In genomic region chr11:28793282-28793738, GRCh38 we compare ENCODE assay signal across 25 cellular contexts.
"Had no signal": no experiment of that assay in that cellular context is flagged by ENCODE, and none has a peak within 500 bp of the region (broad histone marks: within the 10 kb centered on the region; RNA-seq: fewer than 3 reads in every experiment).

No MANE protein-coding gene starts in this region.

- ATAC-seq: activated T-cell treated with anti-CD3 and anti-CD28 coated beads, Interleukin-2, amount 50 U/mL, for 72 hours; left cardiac atrium; right lobe of liver; stimulated activated effector memory CD8-positive, alpha-beta T cell treated with anti-CD3 and anti-CD28 coated beads, Interleukin-12 subunit alpha, Interleukin-12 subunit beta, amount 100 ng/mL, for 72 hours; stimulated activated naive CD8-positive, alpha-beta T cell treated with anti-CD3 and anti-CD28 coated beads, Interleukin-15, amount 100 ng/mL, for 72 hours had no signal

- H3K27ac Mint-ChIP-seq: activated naive CD4-positive, alpha-beta T cell treated with anti-CD3 and anti-CD28 coated beads for 36 hours; activated naive CD8-positive, alpha-beta T cell treated with anti-CD3 and anti-CD28 coated beads, Interleukin-2, amount 10 ng/mL, durations not matched to agents 7 days and 5 days; activated T-cell treated with anti-CD3 and anti-CD28 coated beads, Interleukin-2, amount 50 U/mL, for 72 hours; memory B cell; nephron; stimulated activated effector memory CD8-positive, alpha-beta T cell treated with anti-CD3 and anti-CD28 coated beads, Interleukin-12 subunit alpha, Interleukin-12 subunit beta, amount 100 ng/mL, for 72 hours; stimulated activated naive CD8-positive, alpha-beta T cell treated with anti-CD3 and anti-CD28 coated beads, Interleukin-15, amount 100 ng/mL, for 72 hours; T-helper 1 cell treated with Interleukin-12 subunit alpha and Interleukin-12 subunit beta and Interleukin-4 antibody, amounts not matched to agents 30 μg/mL and 1 μg/mL, for 36 hours had no signal

- H3K36me3 ChIP-seq: heart right ventricle, right lobe of liver, tibial artery had no signal

- H3K36me3 Mint-ChIP-seq: activated naive CD8-positive, alpha-beta T cell treated with anti-CD3 and anti-CD28 coated beads, Interleukin-2, amount 10 ng/mL, durations not matched to agents 7 days and 5 days; memory B cell; stimulated activated effector memory CD8-positive, alpha-beta T cell treated with anti-CD3 and anti-CD28 coated beads, Interleukin-12 subunit alpha, Interleukin-12 subunit beta, amount 100 ng/mL, for 72 hours had no signal

- H3K4me1 Mint-ChIP-seq: activated naive CD8-positive, alpha-beta T cell treated with anti-CD3 and anti-CD28 coated beads, Interleukin-2, amount 10 ng/mL, durations not matched to agents 7 days and 5 days; memory B cell; nephron; stimulated activated effector memory CD8-positive, alpha-beta T cell treated with anti-CD3 and anti-CD28 coated beads, Interleukin-12 subunit alpha, Interleukin-12 subunit beta, amount 100 ng/mL, for 72 hours; stimulated activated naive CD8-positive, alpha-beta T cell treated with anti-CD3 and anti-CD28 coated beads, Interleukin-15, amount 100 ng/mL, for 72 hours had no signal

- H3K27me3 ChIP-seq: heart right ventricle, right lobe of liver, tibial artery had no signal

- DNase-seq: activated CD4-positive, alpha-beta T cell treated with anti-CD3 and anti-CD28 coated beads for 4 hours; activated CD4-positive, alpha-beta T cell treated with anti-CD3 and anti-CD28 coated beads, Interleukin-2, amount 50 U/mL, for 48 hours; activated CD4-positive, CD25-positive, alpha-beta regulatory T cell; activated effector memory CD4-positive, alpha-beta T cell treated with Interleukin-2 at 50 U/mL for 16 hours; activated naive CD4-positive, alpha-beta T cell treated with anti-CD3 and anti-CD28 coated beads for 36 hours; activated naive CD8-positive, alpha-beta T cell treated with anti-CD3 and anti-CD28 coated beads, Interleukin-2, amount 10 ng/mL, durations not matched to agents 7 days and 5 days; activated T-cell treated with anti-CD3 and anti-CD28 coated beads, Interleukin-2, amount 50 U/mL, for 72 hours; amniotic stem cell; effector CD4-positive, alpha-beta T cell; erythroblast; foreskin fibroblast; heart right ventricle; islet precursor cell; left cardiac atrium; nucleus accumbens; right lobe of liver; stimulated activated CD4-positive, alpha-beta T cell treated with anti-CD3 and anti-CD28 coated beads, Interleukin-1b, Interleukin-23, amount 100 ng/mL, for 48 hours; stimulated activated naive CD8-positive, alpha-beta T cell treated with anti-CD3 and anti-CD28 coated beads, Interleukin-15, amount 100 ng/mL, for 72 hours; T1000; tibial artery had no signal

- H3K27me3 Mint-ChIP-seq: activated naive CD8-positive, alpha-beta T cell treated with anti-CD3 and anti-CD28 coated beads, Interleukin-2, amount 10 ng/mL, durations not matched to agents 7 days and 5 days; memory B cell; stimulated activated naive CD8-positive, alpha-beta T cell treated with anti-CD3 and anti-CD28 coated beads, Interleukin-15, amount 100 ng/mL, for 72 hours had no signal

- H3K4me3 ChIP-seq: heart right ventricle, right lobe of liver, skin epidermis, tibial artery had no signal

- H3K27ac ChIP-seq: heart right ventricle, right lobe of liver, skin epidermis, tibial artery had no signal

- H3K4me3 Mint-ChIP-seq: activated naive CD4-positive, alpha-beta T cell treated with anti-CD3 and anti-CD28 coated beads for 36 hours; activated naive CD8-positive, alpha-beta T cell treated with anti-CD3 and anti-CD28 coated beads, Interleukin-2, amount 10 ng/mL, durations not matched to agents 7 days and 5 days; activated T-cell treated with anti-CD3 and anti-CD28 coated beads, Interleukin-2, amount 50 U/mL, for 72 hours; memory B cell; nephron; stimulated activated effector memory CD8-positive, alpha-beta T cell treated with anti-CD3 and anti-CD28 coated beads, Interleukin-12 subunit alpha, Interleukin-12 subunit beta, amount 100 ng/mL, for 72 hours; stimulated activated naive CD8-positive, alpha-beta T cell treated with anti-CD3 and anti-CD28 coated beads, Interleukin-15, amount 100 ng/mL, for 72 hours; T-helper 1 cell treated with Interleukin-12 subunit alpha and Interleukin-12 subunit beta and Interleukin-4 antibody, amounts not matched to agents 30 μg/mL and 1 μg/mL, for 36 hours had no signal

- H3K4me1 ChIP-seq: heart right ventricle, right lobe of liver, tibial artery had no signal

- H3K9me3 ChIP-seq: right lobe of liver had no signal
